9 cellular contexts compared by ENCODE assay signal in genomic region chr7:43152696-43153095, GRCh38. TPM values are rescaled to one million over a fixed set of nuclear protein-coding genes. Genes with fewer than 3 reads are reported as not detected.
"Had no signal": no experiment of that assay in that cellular context is flagged by ENCODE, and none has a peak within 500 bp of the region (broad histone marks: within the 10 kb centered on the region; RNA-seq: fewer than 3 reads in every experiment).

No MANE protein-coding gene starts in this region.

- H3K9me3 ChIP-seq: HAP-1 had no signal

- H3K4me3 Mint-ChIP-seq: GM23338, HFFc6 had no signal

- H3K9me3 Mint-ChIP-seq: HFFc6, IgD-negative memory B cell had no signal

- H2AFZ ChIP-seq: GM23338 had no signal

- H3K27ac Mint-ChIP-seq: GM23338, HFFc6, IgD-negative memory B cell had no signal

- H3K9ac ChIP-seq: KMS-11 had no signal

- H3K4me1 Mint-ChIP-seq: IgD-negative memory B cell had no signal

- DNase-seq: HFFc6, KBM-7 had no signal

- ATAC-seq: GM23338, HCT116, HepG2 had no signal

- H3K4me1 ChIP-seq: HAP-1 had no signal

- H3K4me2 ChIP-seq: GM23338, KMS-11 had no signal

- H3K36me3 ChIP-seq: HAP-1 had no signal

- H3K27ac ChIP-seq: HL-60, KMS-11 had no signal

- H3K4me3 ChIP-seq: GM23338, HAP-1 had no signal

RNA-seq across cellular contexts. Expression of gene HECW1, which starts 40.2 kb away (rescaled TPM):
- total RNA-seq: HepG2 had no signal
- polyA plus RNA-seq: HepG2, IgD-negative memory B cell had no signal
